1 cellular context compared by ENCODE assay signal in the genomic region with DNA sequence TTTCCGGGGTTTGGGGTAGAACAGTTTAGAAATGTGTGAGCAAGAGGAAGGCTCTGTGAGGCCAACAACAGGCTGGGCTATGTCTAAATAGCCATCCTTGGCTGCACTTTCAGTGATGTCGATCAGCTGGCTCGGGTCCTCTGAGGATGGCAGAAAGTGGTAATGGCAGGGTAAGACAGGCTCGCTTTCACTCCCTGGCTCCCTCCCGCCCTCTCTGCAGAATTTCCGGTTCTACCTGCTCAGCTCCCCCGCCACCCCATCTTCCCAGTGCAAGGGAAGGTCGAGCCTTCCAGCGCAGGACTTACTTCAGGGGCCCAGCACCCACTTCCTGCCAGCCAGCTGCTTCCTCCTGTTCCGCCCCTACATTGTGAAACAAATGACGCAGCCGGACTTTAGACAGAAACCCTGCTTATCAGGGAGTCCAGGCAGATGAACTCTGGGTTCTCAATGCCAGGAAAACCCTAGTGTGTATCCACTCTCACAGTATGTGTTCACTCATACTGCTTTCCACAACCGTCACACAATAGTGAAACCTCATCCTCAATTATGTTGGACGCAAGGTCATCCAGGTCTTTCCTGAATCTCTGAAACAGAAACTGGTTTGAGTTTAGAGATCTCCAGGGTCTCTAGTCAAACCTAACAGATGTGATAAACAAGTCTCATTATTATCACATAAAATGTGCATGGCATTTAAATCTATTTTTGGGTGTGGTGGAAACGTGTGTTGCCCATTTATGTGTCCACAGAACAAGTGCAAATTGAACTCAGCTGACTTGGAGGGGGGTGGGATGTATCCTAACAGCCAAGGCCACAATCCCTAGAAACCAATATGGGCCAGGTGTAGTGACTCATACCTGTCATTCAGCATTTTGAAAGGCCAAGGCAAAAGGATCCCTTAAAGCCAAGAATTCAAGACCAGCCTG.
TF ChIP-seq lines count a peak whose summit lies in the region.

No MANE protein-coding gene starts in this region.

TF ChIP-seq in SK-N-SH, 30 proteins besides CTCF, POLR2A, EP300 and RAD21:
- no peak for TF ChIP-seq ELF1 (IDR thresholded peaks at IDR 0.05)
- TF ChIP-seq MEF2A (IDR thresholded peaks at IDR 0.05; ENCODE audit: borderline replicate concordance, low read depth) = no peak
- no peak for TF ChIP-seq YY1 (IDR thresholded peaks at IDR 0.05; ENCODE audit: low read depth)
- no peak for TF ChIP-seq TCF12 (IDR thresholded peaks at IDR 0.05)
- TF ChIP-seq, protein P1, sequence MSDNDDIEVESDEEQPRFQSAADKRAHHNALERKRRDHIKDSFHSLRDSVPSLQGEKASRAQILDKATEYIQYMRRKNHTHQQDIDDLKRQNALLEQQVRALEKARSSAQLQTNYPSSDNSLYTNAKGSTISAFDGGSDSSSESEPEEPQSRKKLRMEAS (IDR thresholded peaks at IDR 0.05; ENCODE audit: low read depth) = no peak
- TF ChIP-seq, protein P2, sequence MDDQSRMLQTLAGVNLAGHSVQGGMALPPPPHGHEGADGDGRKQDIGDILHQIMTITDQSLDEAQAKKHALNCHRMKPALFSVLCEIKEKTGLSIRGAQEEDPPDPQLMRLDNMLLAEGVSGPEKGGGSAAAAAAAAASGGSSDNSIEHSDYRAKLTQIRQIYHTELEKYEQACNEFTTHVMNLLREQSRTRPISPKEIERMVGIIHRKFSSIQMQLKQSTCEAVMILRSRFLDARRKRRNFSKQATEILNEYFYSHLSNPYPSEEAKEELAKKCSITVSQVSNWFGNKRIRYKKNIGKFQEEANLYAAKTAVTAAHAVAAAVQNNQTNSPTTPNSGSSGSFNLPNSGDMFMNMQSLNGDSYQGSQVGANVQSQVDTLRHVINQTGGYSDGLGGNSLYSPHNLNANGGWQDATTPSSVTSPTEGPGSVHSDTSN (IDR thresholded peaks at IDR 0.05) = no peak
- TF ChIP-seq, protein P3, sequence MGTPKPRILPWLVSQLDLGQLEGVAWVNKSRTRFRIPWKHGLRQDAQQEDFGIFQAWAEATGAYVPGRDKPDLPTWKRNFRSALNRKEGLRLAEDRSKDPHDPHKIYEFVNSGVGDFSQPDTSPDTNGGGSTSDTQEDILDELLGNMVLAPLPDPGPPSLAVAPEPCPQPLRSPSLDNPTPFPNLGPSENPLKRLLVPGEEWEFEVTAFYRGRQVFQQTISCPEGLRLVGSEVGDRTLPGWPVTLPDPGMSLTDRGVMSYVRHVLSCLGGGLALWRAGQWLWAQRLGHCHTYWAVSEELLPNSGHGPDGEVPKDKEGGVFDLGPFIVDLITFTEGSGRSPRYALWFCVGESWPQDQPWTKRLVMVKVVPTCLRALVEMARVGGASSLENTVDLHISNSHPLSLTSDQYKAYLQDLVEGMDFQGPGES (IDR thresholded peaks at IDR 0.05; ENCODE audit: low read depth, low read length) = no peak
- TF ChIP-seq TAF1 (IDR thresholded peaks at IDR 0.05; ENCODE audit: borderline replicate concordance, low read depth, low read length) = no peak
- no peak for TF ChIP-seq FOXM1 (IDR thresholded peaks at IDR 0.05; ENCODE audit: low read depth)
- no peak for TF ChIP-seq NFIC (IDR thresholded peaks at IDR 0.05; ENCODE audit: borderline replicate concordance)
- TF ChIP-seq RXRA (IDR thresholded peaks at IDR 0.05; ENCODE audit: borderline replicate concordance, low read depth) = no peak
- TF ChIP-seq FOXJ3 (CRISPR knock-in tag; IDR thresholded peaks at IDR 0.05) = no peak
- TF ChIP-seq GATA2 (CRISPR knock-in tag; IDR thresholded peaks at IDR 0.05) = no peak
- no peak for TF ChIP-seq POLR2AphosphoS5 (IDR thresholded peaks at IDR 0.05; ENCODE audit: low read depth, low read length)
- TF ChIP-seq, protein P4, sequence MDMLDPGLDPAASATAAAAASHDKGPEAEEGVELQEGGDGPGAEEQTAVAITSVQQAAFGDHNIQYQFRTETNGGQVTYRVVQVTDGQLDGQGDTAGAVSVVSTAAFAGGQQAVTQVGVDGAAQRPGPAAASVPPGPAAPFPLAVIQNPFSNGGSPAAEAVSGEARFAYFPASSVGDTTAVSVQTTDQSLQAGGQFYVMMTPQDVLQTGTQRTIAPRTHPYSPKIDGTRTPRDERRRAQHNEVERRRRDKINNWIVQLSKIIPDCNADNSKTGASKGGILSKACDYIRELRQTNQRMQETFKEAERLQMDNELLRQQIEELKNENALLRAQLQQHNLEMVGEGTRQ (IDR thresholded peaks at IDR 0.05; ENCODE audit: borderline replicate concordance, low read depth, low read length) = no peak
- TF ChIP-seq TEAD4 (IDR thresholded peaks at IDR 0.05; ENCODE audit: borderline replicate concordance, insufficient read depth) = no peak
- no peak for TF ChIP-seq NRF1 (IDR thresholded peaks at IDR 0.05; ENCODE audit: low read depth, low read length)
- TF ChIP-seq RFX5 (IDR thresholded peaks at IDR 0.05; ENCODE audit: low read length) = no peak
